ENCODE assay signal across 8 cellular contexts in the genomic region with DNA sequence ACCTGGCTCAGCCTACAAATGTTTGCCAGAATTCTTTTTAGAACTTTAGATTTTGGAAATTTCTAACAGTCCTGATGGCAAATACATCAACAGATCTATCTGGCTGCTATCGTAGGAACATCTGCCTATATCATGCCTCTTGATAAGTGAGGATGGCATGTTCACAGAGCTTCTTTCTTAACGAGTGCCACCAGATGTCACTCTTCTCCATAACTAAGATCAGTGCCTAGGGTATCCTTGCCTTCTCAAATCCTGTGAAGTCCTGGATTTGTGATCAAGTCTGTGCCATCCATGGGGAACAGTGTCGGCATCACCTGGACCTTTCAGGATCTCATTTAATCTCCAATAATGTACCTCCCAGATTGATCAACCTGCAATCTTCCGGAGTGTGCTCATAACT. TPM values are rescaled to one million over a fixed set of nuclear protein-coding genes. Genes with fewer than 3 reads are reported as not detected.
DNase-seq lines count a peak whose midpoint lies in the region; ATAC-seq and TF ChIP-seq lines count a peak whose summit lies in the region.

No MANE protein-coding gene starts in this region.

- H3K36me3 Mint-ChIP-seq in WTC11, result no peaks in the 10 kb centered on the region

- H3K9me3 Mint-ChIP-seq in WTC11, result peaks cover 5% of the 10 kb centered on the region; the same call in 1 of the 2 replicates

- no peak overlapping the region for H3K27ac Mint-ChIP-seq in WTC11

- POLR2A ChIA-PET in WTC11 (lab: Charles Lee), result no interaction called here

- ATAC-seq in WTC11 (peak; percentile 92), HG02884 (IDR thresholded peaks at IDR 0.05; ENCODE audit: unreplicated experiment) (no peak), GM19467 (IDR thresholded peaks at IDR 0.05; ENCODE audit: unreplicated experiment) (no peak), HG03196 (IDR thresholded peaks at IDR 0.05; ENCODE audit: unreplicated experiment) (no peak)

- H3K4me1 Mint-ChIP-seq in WTC11, result no peaks in the 10 kb centered on the region

- DNase-seq in DMS53 (lab: John Stamatoyannopoulos, UW) (peak; percentile 83), LHCN-M2 (ENCODE audit: low read depth) (peak; percentile 42), WTC11 (ENCODE audit: low spot score) (no peak), kidney tubule cell (ENCODE audit: low spot score) (peak; percentile 60), GDM1 (lab: John Stamatoyannopoulos, UW) (no peak)

- CTCF ChIA-PET in WTC11 (lab: Charles Lee), result interaction anchor here (0.6 to 1.6 kb wide), 16 partner anchors 34 to 247 kb away, joined by 3 to 22 read pairs (median 4); no protein-coding TSS in a partner anchor

- H3K4me3 Mint-ChIP-seq in WTC11, result no peak overlapping the region

- H3K27me3 Mint-ChIP-seq in WTC11 (ENCODE audit: low read depth), result no peaks in the 10 kb centered on the region; the same call in 1 of the 2 replicates

- peak; percentile 28; the same call in 1 of the 2 replicates for TF ChIP-seq CTCF in WTC11 (IDR thresholded peaks at IDR 0.05)

TF ChIP-seq in WTC11, 78 proteins besides CTCF, POLR2A, EP300 and RAD21:
- TF ChIP-seq, protein P1, sequence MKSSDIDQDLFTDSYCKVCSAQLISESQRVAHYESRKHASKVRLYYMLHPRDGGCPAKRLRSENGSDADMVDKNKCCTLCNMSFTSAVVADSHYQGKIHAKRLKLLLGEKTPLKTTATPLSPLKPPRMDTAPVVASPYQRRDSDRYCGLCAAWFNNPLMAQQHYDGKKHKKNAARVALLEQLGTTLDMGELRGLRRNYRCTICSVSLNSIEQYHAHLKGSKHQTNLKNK (CRISPR knock-in tag; IDR thresholded peaks at IDR 0.05), result no peak
- no peak for TF ChIP-seq TEAD4 (CRISPR knock-in tag; IDR thresholded peaks at IDR 0.05)
- TF ChIP-seq, protein P2, sequence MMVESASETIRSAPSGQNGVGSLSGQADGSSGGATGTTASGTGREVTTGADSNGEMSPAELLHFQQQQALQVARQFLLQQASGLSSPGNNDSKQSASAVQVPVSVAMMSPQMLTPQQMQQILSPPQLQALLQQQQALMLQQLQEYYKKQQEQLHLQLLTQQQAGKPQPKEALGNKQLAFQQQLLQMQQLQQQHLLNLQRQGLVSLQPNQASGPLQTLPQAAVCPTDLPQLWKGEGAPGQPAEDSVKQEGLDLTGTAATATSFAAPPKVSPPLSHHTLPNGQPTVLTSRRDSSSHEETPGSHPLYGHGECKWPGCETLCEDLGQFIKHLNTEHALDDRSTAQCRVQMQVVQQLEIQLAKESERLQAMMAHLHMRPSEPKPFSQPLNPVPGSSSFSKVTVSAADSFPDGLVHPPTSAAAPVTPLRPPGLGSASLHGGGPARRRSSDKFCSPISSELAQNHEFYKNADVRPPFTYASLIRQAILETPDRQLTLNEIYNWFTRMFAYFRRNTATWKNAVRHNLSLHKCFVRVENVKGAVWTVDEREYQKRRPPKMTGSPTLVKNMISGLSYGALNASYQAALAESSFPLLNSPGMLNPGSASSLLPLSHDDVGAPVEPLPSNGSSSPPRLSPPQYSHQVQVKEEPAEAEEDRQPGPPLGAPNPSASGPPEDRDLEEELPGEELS (CRISPR knock-in tag; IDR thresholded peaks at IDR 0.05), result no peak
- no peak for TF ChIP-seq IRF2 (CRISPR knock-in tag; IDR thresholded peaks at IDR 0.05; ENCODE audit: borderline replicate concordance, low read depth)
- no peak for TF ChIP-seq NR1H2 (CRISPR knock-in tag; IDR thresholded peaks at IDR 0.05)
- no peak for TF ChIP-seq NR2C2 (CRISPR knock-in tag; IDR thresholded peaks at IDR 0.05)
- TF ChIP-seq, protein P3, sequence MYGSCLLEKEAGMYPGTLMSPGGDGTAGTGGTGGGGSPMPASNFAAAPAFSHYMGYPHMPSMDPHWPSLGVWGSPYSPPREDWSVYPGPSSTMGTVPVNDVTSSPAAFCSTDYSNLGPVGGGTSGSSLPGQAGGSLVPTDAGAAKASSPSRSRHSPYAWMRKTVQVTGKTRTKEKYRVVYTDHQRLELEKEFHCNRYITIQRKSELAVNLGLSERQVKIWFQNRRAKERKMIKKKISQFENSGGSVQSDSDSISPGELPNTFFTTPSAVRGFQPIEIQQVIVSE (CRISPR knock-in tag; IDR thresholded peaks at IDR 0.05; ENCODE audit: borderline replicate concordance), result no peak
TF ChIP-seq in WTC11: peak in this region for 0.

RNA-seq across cellular contexts. Expression of a gene that starts 36.5 kb away (rescaled TPM):
- not detected in 2 replicates for total RNA-seq in LHCN-M2 (2014; rRNA removed)
- polyA plus RNA-seq in LHCN-M2 (2012), result not detected
- total RNA-seq in WTC11 (2021), result not detected in 3 replicates

RNA-seq across cellular contexts. Expression of a gene that starts 58.1 kb away (rescaled TPM):
- total RNA-seq in LHCN-M2 (2014; rRNA removed) (not detected in 2 replicates), WTC11 (2021) (not detected in 3 replicates)
- not detected for polyA plus RNA-seq in LHCN-M2 (2012)

Comparison
In these comparisons a context has a peak if more than half of its experiments do, and no peak if none do; other contexts are left out.
1. DNase-seq: peak in DMS53 (single experiment), LHCN-M2 (single experiment) and kidney tubule cell (single experiment); none in WTC11 (single experiment) and GDM1 (single experiment).